11 cellular contexts compared by ENCODE assay signal in genomic region chr11:14015711-14016110, GRCh38. TPM values are rescaled to one million over a fixed set of nuclear protein-coding genes. Genes with fewer than 3 reads are reported as not detected.
DNase-seq lines count a peak whose midpoint lies in the region; TF ChIP-seq lines count a peak whose summit lies in the region.
"Had no signal": no experiment of that assay in that cellular context is flagged by ENCODE, and none has a peak within 500 bp of the region (broad histone marks: within the 10 kb centered on the region; RNA-seq: fewer than 3 reads in every experiment).

No MANE protein-coding gene starts in this region.

- DNase-seq in HEK293T (ENCODE audit: extremely low spot score) (peak; percentile 15), SW480 (ENCODE audit: low spot score) (peak; percentile 81), fibroblast of villous mesenchyme (ENCODE audit: low read depth) (peak; percentile 22), renal cortical epithelial cell (ENCODE audit: low read depth) (peak; percentile 91), GM03348 (ENCODE audit: low spot score) (no peak), NCI-H1694 treated with DMSO at 0.1 percent for 48 hours (lab: John Stamatoyannopoulos, UW) (no peak), cerebellar nuclear complex (lab: John Stamatoyannopoulos, UW) (no peak), cerebellar cortex (ENCODE audit: low spot score) (no peak)
- DNase-seq: DMS79; NCI-H69; stimulated activated naive B cell treated with anti-CD40 and anti-IgM and Interleukin-4, amounts not matched to agents 10 μg/mL and 1 μg/mL and 100 μg/mL, for 72 hours had no signal

- no peak for TF ChIP-seq CTCF in fibroblast of villous mesenchyme (IDR thresholded peaks at IDR 0.05; ENCODE audit: insufficient read depth, low read depth, low read length)

- no peak overlapping the region for H3K4me3 ChIP-seq in fibroblast of villous mesenchyme (ENCODE audit: low read depth, low read length)

- CTCF ChIA-PET in HEK293T (lab: Yijun Ruan, JAX) = no interaction called here

- POLR2A ChIA-PET in HEK293T (lab: Yijun Ruan, JAX) = no interaction called here

TF ChIP-seq in HEK293T, 16 proteins besides CTCF, POLR2A, EP300 and RAD21:
- TF ChIP-seq ARNT (IDR thresholded peaks at IDR 0.05) (no peak), LEF1 (IDR thresholded peaks at IDR 0.05; ENCODE audit: borderline replicate concordance) (no peak), FOXA1 (IDR thresholded peaks at IDR 0.05) (no peak), SUZ12 (IDR thresholded peaks at IDR 0.05) (no peak), SP1 (IDR thresholded peaks at IDR 0.05) (no peak)

RNA-seq across cellular contexts. Expression of gene SPON1, which starts 53.2 kb away (rescaled TPM):
- 0.32 and 0.43 TPM in 2 replicates for total RNA-seq in fibroblast of villous mesenchyme
- total RNA-seq in renal cortical epithelial cell = 2.9 and 25.4 TPM in 2 replicates

Comparison
In these comparisons a context has a peak if more than half of its experiments do, and no peak if none do; other contexts are left out.
1. DNase-seq: peak in HEK293T (single experiment), SW480 (single experiment), fibroblast of villous mesenchyme (single experiment) and renal cortical epithelial cell (single experiment); none in GM03348 (single experiment), NCI-H1694 treated with DMSO at 0.1 percent for 48 hours (single experiment), cerebellar nuclear complex (0 of 2) and cerebellar cortex (single experiment).